17 cellular contexts compared by ENCODE assay signal in the genomic region with DNA sequence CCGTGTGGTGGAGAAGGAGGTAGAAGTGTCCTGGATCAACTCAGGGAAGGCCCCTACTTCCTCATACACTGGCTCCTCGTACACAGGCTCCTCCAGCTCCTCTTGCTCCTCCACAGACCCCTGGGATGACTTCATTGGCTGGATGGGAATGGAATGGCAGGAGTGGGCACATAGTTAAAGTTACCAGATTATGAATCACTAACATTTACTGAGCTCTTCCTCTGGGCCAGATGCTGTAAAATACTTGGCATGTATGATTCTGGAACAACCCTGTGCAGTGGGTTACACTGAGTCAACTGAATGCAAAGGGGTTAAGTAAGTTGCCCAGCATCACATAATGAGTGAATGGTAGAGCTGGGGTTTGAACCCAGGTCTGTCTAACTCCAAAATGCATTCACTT. TPM values are rescaled to one million over a fixed set of nuclear protein-coding genes. Genes with fewer than 3 reads are reported as not detected.
DNase-seq lines count a peak whose midpoint lies in the region; FAIRE-seq and TF ChIP-seq lines count a peak whose summit lies in the region.
"Had no signal": no experiment of that assay in that cellular context is flagged by ENCODE, and none has a peak within 500 bp of the region (broad histone marks: within the 10 kb centered on the region; RNA-seq: fewer than 3 reads in every experiment).

No MANE protein-coding gene starts in this region.

- no peak overlapping the region for H2AFZ ChIP-seq in ACC112 (ENCODE audit: low read length, unreplicated experiment)

- no peak for TF ChIP-seq CTCF in astrocyte of the spinal cord (IDR thresholded peaks at IDR 0.05; ENCODE audit: low read depth, low read length)
- no peak for TF ChIP-seq CTCF in kidney epithelial cell (IDR thresholded peaks at IDR 0.05; ENCODE audit: insufficient read depth, low read length, poor library complexity, severe bottlenecking)
- no peak for TF ChIP-seq CTCF in kidney (IDR thresholded peaks at IDR 0.05; ENCODE audit: borderline replicate concordance, extremely low read depth, insufficient read depth)

- intact Hi-C loops in kidney (cut with DNase I) (no loop called here), posterior cingulate gyrus (cut with DNase I) (no loop called here)

- H3K4me3 ChIP-seq in ACC112 (ENCODE audit: low read depth, low read length) (no peak overlapping the region), astrocyte of the spinal cord (ENCODE audit: low read depth, low read length) (no peak overlapping the region), kidney epithelial cell (ENCODE audit: low read depth, low read length) (no peak overlapping the region), kidney (ENCODE audit: low read length in 2 of 2) (no peak overlapping the region)
- H3K4me3 ChIP-seq: A549, heart left ventricle, ovary had no signal

- H3K27ac ChIP-seq in ACC112 (ENCODE audit: low read depth, low read length) (peak overlapping the region; percentile 34), kidney (ENCODE audit: low read depth in 2 of 2, low read length in 2 of 2) (no peak overlapping the region)
- H3K27ac ChIP-seq: A549, heart left ventricle, ovary had no signal

- in situ Hi-C loops in astrocyte of the spinal cord (cut with HindIII; ENCODE audit: low sequenced_read_pairs), result no loop called here

- DNase-seq in HS-5 (ENCODE audit: low read depth), result peak; percentile 84
- DNase-seq in astrocyte of the spinal cord (ENCODE audit: low read depth, low spot score), result peak; percentile 67
- peak; percentile 42 for DNase-seq in kidney epithelial cell (ENCODE audit: low read depth)
- no peak for DNase-seq in stimulated activated CD4-positive, alpha-beta T cell treated with anti-CD3 and anti-CD28 coated beads, Interleukin-4, amount 100 ng/mL, for 4 hours
- DNase-seq in germinal center (ENCODE audit: low spot score), result no peak
- DNase-seq in kidney, result no peak
- no peak for DNase-seq in posterior cingulate gyrus
- DNase-seq: activated naive CD4-positive, alpha-beta T cell treated with anti-CD3 and anti-CD28 coated beads, Interleukin-2, amount 50 U/mL, for 16 hours; heart left ventricle; NCI-H1048; NCI-H2171 treated with DMSO at 0.1 percent for 48 hours; NK-92 treated with Interleukin-12 subunit alpha and Interleukin-12 subunit beta, amount 100 ng/mL, for 24 hours; ovary; Right ventricle myocardium superior had no signal

- FAIRE-seq in kidney (lab: Jason Lieb, UNC), result no peak
- FAIRE-seq: A549, GM18507 had no signal

- H3K27me3 ChIP-seq in ACC112 (ENCODE audit: insufficient read depth, low read length), result no peaks in the 10 kb centered on the region
- no peaks in the 10 kb centered on the region for H3K27me3 ChIP-seq in kidney epithelial cell (ENCODE audit: control insufficient read depth, insufficient read depth, low read length)
- H3K27me3 ChIP-seq: heart left ventricle, ovary had no signal

- H3K9ac ChIP-seq in kidney (ENCODE audit: low read length in 2 of 2), result no peak overlapping the region

- H3K9me3 ChIP-seq in kidney (ENCODE audit: control insufficient read depth in 1 of 2, low read length in 2 of 2), result no peaks in the 10 kb centered on the region
- H3K9me3 ChIP-seq: A549, heart left ventricle, ovary had no signal

- H3K4me1 ChIP-seq in ACC112 (ENCODE audit: control insufficient read depth, insufficient read depth, low read length, unreplicated experiment) (peaks cover 35% of the 10 kb centered on the region), kidney (ENCODE audit: control insufficient read depth in 1 of 2, insufficient read depth in 1 of 2, low read depth in 1 of 2, low read length in 2 of 2) (peaks cover 0 to 4% of the 10 kb centered on the region in 2 donors)

- H3K79me2 ChIP-seq in ACC112 (ENCODE audit: control insufficient read depth, insufficient read depth, low read length, unreplicated experiment), result no peaks in the 10 kb centered on the region

- H3K36me3 ChIP-seq in ACC112 (ENCODE audit: insufficient read depth, low read length), result peaks cover 20% of the 10 kb centered on the region
- H3K36me3 ChIP-seq in kidney epithelial cell (ENCODE audit: control insufficient read depth, insufficient read depth, low read length), result no peaks in the 10 kb centered on the region
- H3K36me3 ChIP-seq in kidney (ENCODE audit: control insufficient read depth in 1 of 2, insufficient read depth in 2 of 2, low read length in 2 of 2), result peaks cover 0 to 3% of the 10 kb centered on the region in 2 donors
- H3K36me3 ChIP-seq: ovary had no signal

RNA-seq across cellular contexts. Expression of a gene that starts 3.1 kb away (rescaled TPM):
- total RNA-seq in kidney epithelial cell, result 18.1 and 38.5 TPM in 2 replicates
- 20.3 TPM for total RNA-seq in kidney
- 6.4 TPM for polyA plus RNA-seq in kidney (ENCODE audit: insufficient read depth, low read depth, low replicate concordance)

RNA-seq across cellular contexts. Expression of a gene that starts 17.5 kb away (rescaled TPM):
- 7.8 and 12.6 TPM in 2 replicates for total RNA-seq in kidney epithelial cell
- total RNA-seq in kidney, result 3.0 TPM
- 8.2 TPM for polyA plus RNA-seq in kidney (ENCODE audit: insufficient read depth, low read depth, low replicate concordance)

RNA-seq across cellular contexts. Expression of a gene that starts 17.6 kb away (rescaled TPM):
- total RNA-seq in kidney epithelial cell, result 39.7 and 54.2 TPM in 2 replicates
- 44.7 TPM for total RNA-seq in kidney
- polyA plus RNA-seq in kidney (ENCODE audit: insufficient read depth, low read depth, low replicate concordance), result 47.5 TPM

RNA-seq across cellular contexts. Expression of a gene that starts 27.7 kb away (rescaled TPM):
- total RNA-seq in kidney epithelial cell (9.2 and 10.8 TPM in 2 replicates), kidney (19.8 TPM)
- 7.2 TPM for polyA plus RNA-seq in kidney (ENCODE audit: insufficient read depth, low read depth, low replicate concordance)

RNA-seq across cellular contexts. Expression of a gene that starts 35.5 kb away (rescaled TPM):
- total RNA-seq in kidney epithelial cell (99.7 and 103 TPM in 2 replicates), kidney (156 TPM)
- polyA plus RNA-seq in kidney (ENCODE audit: insufficient read depth, low read depth, low replicate concordance), result 60.6 TPM

Comparison
In these comparisons a context has a peak if more than half of its experiments do, and no peak if none do; other contexts are left out.
1. DNase-seq: peak in HS-5 (single experiment), astrocyte of the spinal cord (single experiment) and kidney epithelial cell (single experiment); none in stimulated activated CD4-positive, alpha-beta T cell treated with anti-CD3 and anti-CD28 coated beads, Interleukin-4, amount 100 ng/mL, for 4 hours (0 of 2), germinal center (single experiment), kidney (single experiment) and posterior cingulate gyrus (0 of 10).